Comparison of ENCODE assay signal across 22 cellular contexts in the genomic region with DNA sequence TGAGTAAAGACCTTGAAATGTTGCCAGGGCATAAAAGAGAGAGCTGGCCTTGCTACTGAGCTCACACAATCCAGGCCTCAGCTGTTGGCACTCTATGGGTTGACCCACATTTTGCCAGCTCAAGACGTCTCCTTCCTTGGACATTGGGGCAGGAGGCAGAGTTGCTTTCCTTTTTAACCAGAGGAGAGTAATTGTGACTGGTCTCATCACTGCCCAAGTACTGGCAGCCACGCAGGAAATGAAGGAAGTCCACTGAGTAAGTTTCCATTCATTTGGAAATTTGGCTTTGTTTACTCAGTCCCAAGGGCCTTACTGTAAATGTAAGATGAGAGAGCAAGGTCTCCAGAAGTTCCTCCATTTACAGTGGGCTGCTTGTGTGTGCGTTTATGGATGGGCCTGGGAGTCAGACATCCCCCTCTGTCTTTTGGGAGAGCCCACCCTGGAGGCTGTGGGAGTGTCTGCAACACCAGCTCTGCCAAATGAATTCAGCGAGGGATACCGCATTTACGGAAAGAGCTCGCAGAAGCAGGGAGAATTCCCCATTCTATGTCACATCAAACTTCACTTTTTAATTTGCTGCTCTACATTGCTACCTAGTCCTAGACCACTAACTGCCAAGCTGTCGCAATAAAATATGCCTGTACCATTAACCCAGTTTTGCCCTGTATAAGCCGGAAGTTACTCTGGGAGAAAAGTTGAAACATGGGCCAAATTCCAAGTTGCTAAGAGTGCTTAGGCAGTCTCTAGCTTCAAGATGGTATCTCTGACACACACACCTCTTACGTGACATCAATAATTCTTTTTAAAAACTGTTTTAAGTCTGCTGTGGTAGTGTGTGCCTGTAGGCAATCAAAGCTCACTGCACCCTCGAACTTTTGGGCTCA. TPM values are rescaled to one million over a fixed set of nuclear protein-coding genes. Genes with fewer than 3 reads are reported as not detected.
DNase-seq lines count a peak whose midpoint lies in the region; ATAC-seq and TF ChIP-seq lines count a peak whose summit lies in the region.
"Had no signal": no experiment of that assay in that cellular context is flagged by ENCODE, and none has a peak within 500 bp of the region (broad histone marks: within the 10 kb centered on the region; RNA-seq: fewer than 3 reads in every experiment).

No MANE protein-coding gene starts in this region.

- no peak overlapping the region for H3K27ac ChIP-seq in left ventricle myocardium inferior (replicated peaks)
- H3K27ac ChIP-seq: vagina, WERI-Rb-1 had no signal

- DNase-seq in cardiac septum (ENCODE audit: low spot score) (peak; percentile 63), left ventricle myocardium inferior (no peak), cerebellar cortex (ENCODE audit: low spot score) (peak; percentile 10), iPS-NIHi7 (ENCODE audit: extremely low spot score) (peak; percentile 22), stromal cell of bone marrow (ENCODE audit: low read depth) (peak; percentile 70)
- no peak for DNase-seq in activated naive CD4-positive, alpha-beta T cell treated with anti-CD3 and anti-CD28 coated beads, Interleukin-2, amount 50 U/mL, for 16 hours
- no peak for DNase-seq in stimulated activated CD4-positive, alpha-beta T cell treated with anti-CD3 and anti-CD28 coated beads, Interleukin-2, amount 100 ng/mL, for 48 hours
- DNase-seq: 8988T; activated CD4-positive, alpha-beta memory T cell treated with anti-CD3 and anti-CD28 coated beads for 36 hours; amniotic stem cell; erythroblast; glutamatergic neuron; NCI-H1417 treated with DMSO at 0.1 percent for 48 hours; NCI-H748 treated with DMSO at 0.1 percent for 48 hours; retina; substantia nigra; WERI-Rb-1 had no signal

- peaks cover 41% of the 10 kb centered on the region for H3K4me1 ChIP-seq in left ventricle myocardium inferior
- H3K4me1 ChIP-seq: vagina had no signal

- no peak overlapping the region for H3K4me3 ChIP-seq in left ventricle myocardium inferior
- H3K4me3 ChIP-seq: vagina had no signal

- TF ChIP-seq CTCF in left ventricle myocardium inferior (IDR thresholded peaks at IDR 0.05; ENCODE audit: borderline replicate concordance), result no peak

- H3K27me3 ChIP-seq in left ventricle myocardium inferior (ENCODE audit: low read depth), result no peaks in the 10 kb centered on the region
- H3K27me3 ChIP-seq: vagina had no signal

- ATAC-seq in HG02763 (IDR thresholded peaks at IDR 0.05; ENCODE audit: unreplicated experiment), result no peak
- ATAC-seq: HepG2 had no signal

- peaks cover 4% of the 10 kb centered on the region for H3K9me3 ChIP-seq in left ventricle myocardium inferior (replicated peaks)
- H3K9me3 ChIP-seq: vagina had no signal

- intact Hi-C loops in cardiac septum (cut with DNase I) (no loop called here), left ventricle myocardium inferior (cut with micrococcal nuclease) (no loop called here)

- H3K36me3 ChIP-seq in left ventricle myocardium inferior, result no peaks in the 10 kb centered on the region
- H3K36me3 ChIP-seq: vagina, WERI-Rb-1 had no signal

RNA-seq across cellular contexts. Expression of a gene that starts 24.5 kb away (rescaled TPM):
- total RNA-seq in cardiac septum, result 67.1 TPM
- 120 TPM for total RNA-seq in left ventricle myocardium inferior
- total RNA-seq: activated CD4-positive, alpha-beta memory T cell treated with anti-CD3 and anti-CD28 coated beads for 36 hours; B cell; HepG2; T-helper 2 cell treated with Interferon-gamma antibody and Interleukin-4, amounts not matched to agents 100 ng/mL and 5 ng/mL, for 36 hours had no signal

Comparison
In these comparisons a context has a peak if more than half of its experiments do, and no peak if none do; other contexts are left out.
1. DNase-seq: peak in cardiac septum (single experiment), cerebellar cortex (single experiment), iPS-NIHi7 (single experiment) and stromal cell of bone marrow (single experiment); none in left ventricle myocardium inferior (single experiment), activated naive CD4-positive, alpha-beta T cell treated with anti-CD3 and anti-CD28 coated beads, Interleukin-2, amount 50 U/mL, for 16 hours (single experiment) and stimulated activated CD4-positive, alpha-beta T cell treated with anti-CD3 and anti-CD28 coated beads, Interleukin-2, amount 100 ng/mL, for 48 hours (0 of 2).